11 cellular contexts compared by ENCODE assay signal in the genomic region with DNA sequence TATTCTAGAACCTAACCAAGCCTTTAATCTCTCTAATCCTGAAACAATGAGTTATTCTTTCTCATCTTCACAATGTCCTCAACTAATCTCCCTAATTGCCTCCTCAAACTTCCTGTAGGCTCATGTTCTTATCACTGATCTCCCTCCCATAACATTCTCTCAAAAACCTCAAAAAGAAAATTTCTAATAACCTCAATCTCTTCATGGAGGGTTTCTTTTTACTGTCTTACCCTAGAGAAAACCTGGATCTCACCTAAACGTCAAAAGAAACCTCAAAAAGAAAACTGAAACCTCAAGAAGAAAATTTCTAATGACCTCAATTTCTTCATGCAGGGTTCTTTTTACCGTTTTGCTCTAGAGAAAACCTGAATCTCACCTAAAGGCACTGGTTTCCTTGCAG.
DNase-seq lines count a peak whose midpoint lies in the region; ATAC-seq lines count a peak whose summit lies in the region.
"Had no signal": no experiment of that assay in that cellular context is flagged by ENCODE, and none has a peak within 500 bp of the region (broad histone marks: within the 10 kb centered on the region; RNA-seq: fewer than 3 reads in every experiment).

No MANE protein-coding gene starts in this region.

- H3K27ac Mint-ChIP-seq in naive thymus-derived CD8-positive, alpha-beta T cell = peak overlapping the region in 8 of 10 donors; percentile 8 to 84 (median 30)
- H3K27ac Mint-ChIP-seq: activated CD4-positive, alpha-beta memory T cell treated with anti-CD3 and anti-CD28 coated beads for 36 hours had no signal

- no peaks in the 10 kb centered on the region for H3K27me3 Mint-ChIP-seq in naive thymus-derived CD8-positive, alpha-beta T cell
- H3K27me3 Mint-ChIP-seq: activated CD4-positive, alpha-beta memory T cell treated with anti-CD3 and anti-CD28 coated beads for 36 hours had no signal

- DNase-seq in naive thymus-derived CD8-positive, alpha-beta T cell = no peak
- DNase-seq in DMS153 (lab: John Stamatoyannopoulos, UW) (no peak), NCI-H2227 treated with DMSO at 0.1 percent for 48 hours (lab: John Stamatoyannopoulos, UW) (no peak), RPMI8226 (no peak)
- DNase-seq: activated CD4-positive, alpha-beta memory T cell treated with anti-CD3 and anti-CD28 coated beads for 36 hours; NCI-H1694 treated with DMSO at 0.1 percent for 48 hours; psoas muscle; stimulated activated CD4-positive, alpha-beta T cell treated with anti-CD3 and anti-CD28 coated beads, Interleukin-4, amount 100 ng/mL, for 1 hour had no signal

- peaks cover 17 to 41% (median 35%) of the 10 kb centered on the region in 4 donors for H3K4me1 Mint-ChIP-seq in naive thymus-derived CD8-positive, alpha-beta T cell

- H3K36me3 Mint-ChIP-seq in naive thymus-derived CD8-positive, alpha-beta T cell = peaks cover 0 to 18% (median 4%) of the 10 kb centered on the region in 3 donors

- ATAC-seq in GM18520 (IDR thresholded peaks at IDR 0.05; ENCODE audit: unreplicated experiment) (peak; percentile 35), GM21515 (IDR thresholded peaks at IDR 0.05; ENCODE audit: unreplicated experiment) (peak; percentile 54), HG03378 (IDR thresholded peaks at IDR 0.05; ENCODE audit: unreplicated experiment) (peak; percentile 55)
- no peak for ATAC-seq in naive thymus-derived CD8-positive, alpha-beta T cell
- ATAC-seq: psoas muscle had no signal

- POLR2A ChIA-PET in naive thymus-derived CD8-positive, alpha-beta T cell (lab: Charles Lee) = no interaction called here

- peak overlapping the region in 1 of 10 donors; percentile 1 for H3K4me3 Mint-ChIP-seq in naive thymus-derived CD8-positive, alpha-beta T cell
- H3K4me3 Mint-ChIP-seq: activated CD4-positive, alpha-beta memory T cell treated with anti-CD3 and anti-CD28 coated beads for 36 hours had no signal

- H3K9me3 Mint-ChIP-seq in naive thymus-derived CD8-positive, alpha-beta T cell = no peaks in the 10 kb centered on the region
- H3K9me3 Mint-ChIP-seq: activated CD4-positive, alpha-beta memory T cell treated with anti-CD3 and anti-CD28 coated beads for 36 hours had no signal

Comparison
In these comparisons a context has a peak if more than half of its experiments do, and no peak if none do; other contexts are left out.
1. ATAC-seq: peak in GM18520 (single experiment), GM21515 (single experiment) and HG03378 (single experiment); none in naive thymus-derived CD8-positive, alpha-beta T cell (0 of 2).